16 cellular contexts compared by ENCODE assay signal in the genomic region with DNA sequence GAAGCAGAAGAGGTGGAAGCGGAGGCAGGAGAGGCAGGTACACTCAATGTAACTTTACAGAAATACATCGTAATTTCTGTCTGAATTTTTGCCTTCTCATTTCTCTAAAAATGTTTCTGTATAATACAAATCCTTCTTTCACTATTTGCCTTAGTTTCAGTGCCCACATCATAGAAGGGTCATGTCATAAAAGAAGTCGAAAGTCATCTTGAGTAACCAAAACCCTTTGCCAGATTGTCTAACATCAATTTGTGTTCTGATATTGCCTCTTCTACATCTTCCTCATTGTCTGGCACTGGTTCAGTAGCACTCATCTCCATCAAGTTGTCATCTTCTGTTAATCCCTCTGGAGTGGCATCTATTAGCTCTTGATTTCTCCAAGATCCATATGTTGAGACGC.
"Had no signal": no experiment of that assay in that cellular context is flagged by ENCODE, and none has a peak within 500 bp of the region (broad histone marks: within the 10 kb centered on the region; RNA-seq: fewer than 3 reads in every experiment).

No MANE protein-coding gene starts in this region.

- H3K4me3 Mint-ChIP-seq: activated CD4-positive, alpha-beta memory T cell treated with anti-CD3 and anti-CD28 coated beads for 36 hours; stimulated activated naive B cell treated with anti-CD40 and anti-IgM and Interleukin-4, amounts not matched to agents 10 μg/mL and 1 μg/mL and 100 μg/mL, for 72 hours had no signal

- ATAC-seq: gastroesophageal sphincter; pancreas; stimulated activated naive B cell treated with anti-CD40 and anti-IgM and Interleukin-4, amounts not matched to agents 10 μg/mL and 1 μg/mL and 100 μg/mL, for 72 hours had no signal

- H3K27ac ChIP-seq: cardiac muscle cell, gastroesophageal sphincter, hepatocyte, pancreas, tibial nerve, uterus had no signal

- H3K9me3 Mint-ChIP-seq: stimulated activated naive B cell treated with anti-CD40 and anti-IgM and Interleukin-4, amounts not matched to agents 10 μg/mL and 1 μg/mL and 100 μg/mL, for 72 hours had no signal

- H3K27me3 ChIP-seq: cardiac muscle cell, gastroesophageal sphincter, hepatocyte, pancreas, tibial nerve, uterus had no signal

- H3K9me3 ChIP-seq: gastroesophageal sphincter, pancreas, tibial nerve, uterus had no signal

- DNase-seq: activated CD4-positive, alpha-beta memory T cell treated with anti-CD3 and anti-CD28 coated beads for 36 hours; activated CD4-positive, alpha-beta T cell treated with anti-CD3 and anti-CD28 coated beads for 1 hour; activated CD8-positive, alpha-beta memory T cell treated with anti-CD3 and anti-CD28 coated beads, Interleukin-2, amount 50 U/mL, for 48 hours; activated effector memory CD4-positive, alpha-beta T cell treated with Interleukin-2 at 50 U/mL for 16 hours; islet precursor cell; midbrain; pancreas; stimulated activated naive B cell treated with anti-CD40 and anti-IgM and Interleukin-4, amounts not matched to agents 10 μg/mL and 1 μg/mL and 100 μg/mL, for 72 hours; substantia nigra; SW 1271; uterus had no signal

- H3K27ac Mint-ChIP-seq: activated CD4-positive, alpha-beta memory T cell treated with anti-CD3 and anti-CD28 coated beads for 36 hours; stimulated activated naive B cell treated with anti-CD40 and anti-IgM and Interleukin-4, amounts not matched to agents 10 μg/mL and 1 μg/mL and 100 μg/mL, for 72 hours had no signal

- H3K36me3 Mint-ChIP-seq: stimulated activated naive B cell treated with anti-CD40 and anti-IgM and Interleukin-4, amounts not matched to agents 10 μg/mL and 1 μg/mL and 100 μg/mL, for 72 hours had no signal

- H3K4me1 ChIP-seq: gastroesophageal sphincter, pancreas, tibial nerve, uterus had no signal

- H3K36me3 ChIP-seq: cardiac muscle cell, gastroesophageal sphincter, pancreas, tibial nerve, uterus had no signal

- H3K27me3 Mint-ChIP-seq: activated CD4-positive, alpha-beta memory T cell treated with anti-CD3 and anti-CD28 coated beads for 36 hours; stimulated activated naive B cell treated with anti-CD40 and anti-IgM and Interleukin-4, amounts not matched to agents 10 μg/mL and 1 μg/mL and 100 μg/mL, for 72 hours had no signal

- H3K4me3 ChIP-seq: cardiac muscle cell, gastroesophageal sphincter, hepatocyte, lung, pancreas, tibial nerve, uterus had no signal
